Comparison of ENCODE assay signal across 9 cellular contexts in genomic region chr13:39656325-39656677, GRCh38. TPM values are rescaled to one million over a fixed set of nuclear protein-coding genes. Genes with fewer than 3 reads are reported as not detected.
DNase-seq lines count a peak whose midpoint lies in the region; ATAC-seq and TF ChIP-seq lines count a peak whose summit lies in the region.
"Had no signal": no experiment of that assay in that cellular context is flagged by ENCODE, and none has a peak within 500 bp of the region (broad histone marks: within the 10 kb centered on the region; RNA-seq: fewer than 3 reads in every experiment).

No MANE protein-coding gene starts in this region.

- H3K36me3 ChIP-seq in adrenal gland (replicated peaks in 1 of 2), result no peaks in the 10 kb centered on the region
- H3K36me3 ChIP-seq in liver (ENCODE audit: control insufficient read depth in 4 of 4, insufficient read depth in 3 of 4, low read depth in 1 of 4, low read length in 3 of 4), result peaks cover 0 to 5% (median 2%) of the 10 kb centered on the region in 4 donors
- peaks cover 0 to 12% (median 2%) of the 10 kb centered on the region in 4 donors for H3K36me3 ChIP-seq in upper lobe of left lung

- ATAC-seq in HG03378 (IDR thresholded peaks at IDR 0.05; ENCODE audit: unreplicated experiment), result peak; percentile 21
- no peak for ATAC-seq in upper lobe of left lung (ENCODE audit: low FRiP score in 2 of 2)
- no peak for ATAC-seq in GM18520 (IDR thresholded peaks at IDR 0.05; ENCODE audit: unreplicated experiment)

- intact Hi-C loops in adrenal gland (cut with DNase I), result no loop called here

- TF ChIP-seq EP300 in upper lobe of left lung (IDR thresholded peaks at IDR 0.05), result no peak

- no peak for TF ChIP-seq RAD21 in liver (IDR thresholded peaks at IDR 0.05)

- peak overlapping the region in 3 of 4 donors; percentile 82 to 97 (median 95) for H3K4me3 ChIP-seq in adrenal gland
- H3K4me3 ChIP-seq in liver (ENCODE audit: low read depth in 1 of 3, low read length in 3 of 3), result peak overlapping the region; percentile 36 to 90 (median 83)
- H3K4me3 ChIP-seq in upper lobe of left lung, result peak overlapping the region; percentile 68 to 99 (median 78)

- WGBS in adrenal gland, 4 donors, result 14 to 16% (median 16%) methylated on average over 7 of the region's 7 CpGs
- 14% methylated on average over 7 of the region's 7 CpGs for WGBS in liver
- WGBS in upper lobe of left lung, 2 donors, result 17 to 19% methylated on average over 7 of the region's 7 CpGs

- H3K27ac ChIP-seq in adrenal gland, result no peak overlapping the region
- H3K27ac ChIP-seq in liver (ENCODE audit: low read depth in 1 of 2, low read length in 2 of 2), result no peak overlapping the region
- peak overlapping the region in 3 of 4 donors; percentile 78 to 85 (median 84) for H3K27ac ChIP-seq in upper lobe of left lung
- H3K27ac ChIP-seq: 22Rv1 had no signal

- TF ChIP-seq POLR2A in adrenal gland (IDR thresholded peaks at IDR 0.05), result no peak
- TF ChIP-seq POLR2A in upper lobe of left lung (IDR thresholded peaks at IDR 0.05), result no peak

- H3K9ac ChIP-seq in liver (ENCODE audit: low read depth in 1 of 2, low read length in 2 of 2), result peak overlapping the region; percentile 4 to 62

- H3K9me3 ChIP-seq in adrenal gland (replicated peaks in 1 of 3) (no peaks in the 10 kb centered on the region), liver (ENCODE audit: control insufficient read depth in 4 of 4, low read length in 3 of 4) (no peaks in the 10 kb centered on the region), upper lobe of left lung (no peaks in the 10 kb centered on the region)

- H3K27me3 ChIP-seq in adrenal gland (no peaks in the 10 kb centered on the region), liver (ENCODE audit: control insufficient read depth in 4 of 4, insufficient read depth in 4 of 4, low read length in 3 of 4) (no peaks in the 10 kb centered on the region), upper lobe of left lung (no peaks in the 10 kb centered on the region)

- TF ChIP-seq CTCF in adrenal gland (IDR thresholded peaks at IDR 0.05) (no peak), liver (IDR thresholded peaks at IDR 0.05; ENCODE audit: low read depth, low read length, missing input control) (no peak), upper lobe of left lung (IDR thresholded peaks at IDR 0.05) (no peak)

- DNase-seq in DMS 273 (lab: John Stamatoyannopoulos, UW; ENCODE audit: unreplicated experiment) (peak; percentile 42), DMS 273 treated with DMSO at 0.1 percent for 48 hours (lab: John Stamatoyannopoulos, UW) (no peak), adrenal gland (no peak), upper lobe of left lung (no peak), SIG-M5 (lab: John Stamatoyannopoulos, UW) (no peak)

- H3K4me1 ChIP-seq in adrenal gland (replicated peaks in 1 of 2) (peaks cover 7 to 12% of the 10 kb centered on the region in 2 donors), liver (ENCODE audit: control insufficient read depth in 4 of 4, insufficient read depth in 4 of 4, low read length in 3 of 4) (peaks cover 0 to 10% (median 4%) of the 10 kb centered on the region in 4 donors), upper lobe of left lung (peaks cover 0 to 18% (median 5%) of the 10 kb centered on the region in 4 donors)

TF ChIP-seq in liver, 16 proteins besides CTCF, POLR2A, EP300 and RAD21:
- TF ChIP-seq ZBTB33 (IDR thresholded peaks at IDR 0.05) (no peak), HNF4A (conservative IDR thresholded peaks at IDR 0.05) (no peak), TAF1 (conservative IDR thresholded peaks at IDR 0.05) (no peak), GABPA (IDR thresholded peaks at IDR 0.05 in 1 of 2, conservative IDR thresholded peaks at IDR 0.05 in 1 of 2) (no peak), FOXA1 (IDR thresholded peaks at IDR 0.05) (no peak), SP1 (IDR thresholded peaks at IDR 0.05) (no peak), YY1 (IDR thresholded peaks at IDR 0.05) (no peak), FOXA2 (IDR thresholded peaks at IDR 0.05) (no peak), ATF3 (IDR thresholded peaks at IDR 0.05) (no peak), NR2F2 (IDR thresholded peaks at IDR 0.05) (no peak), RXRA (IDR thresholded peaks at IDR 0.05) (no peak), MAX (IDR thresholded peaks at IDR 0.05) (no peak), JUND (IDR thresholded peaks at IDR 0.05) (no peak), EGR1 (IDR thresholded peaks at IDR 0.05; ENCODE audit: low read depth in 2 of 2) (no peak), HNF4G (IDR thresholded peaks at IDR 0.05) (no peak), REST (IDR thresholded peaks at IDR 0.05) (no peak)

RNA-seq across cellular contexts. Expression of gene COG6, which starts 0.8 kb away (rescaled TPM):
- total RNA-seq in adrenal gland (10 to 100 TPM; 13.8 to 53.5 (median 36.3) TPM), liver (10 to 100 TPM; 10.4 to 10.7 TPM), upper lobe of left lung (10 to 100 TPM; 10.3 to 37.5 (median 17.2) TPM)
- polyA plus RNA-seq in adrenal gland (10 to 100 TPM in 1 of 3 donors, 1 to 10 TPM in 2; 7.2 to 23.7 (median 8.1) TPM), liver (1 to 10 TPM; 4.5 to 5.5 TPM)

RNA-seq across cellular contexts. Expression of gene LHFPL6, which starts 53.3 kb away (rescaled TPM):
- 100 to 1,000 TPM in 1 of 8 donors, 10 to 100 TPM in 7; 28.9 to 113 (median 55.7) TPM for total RNA-seq in adrenal gland
- 10 to 100 TPM; 28.9 to 51.2 (median 41.4) TPM for polyA plus RNA-seq in adrenal gland
- 1 to 10 TPM; 2.6 to 8.3 TPM for total RNA-seq in liver
- 1 to 10 TPM; 5.4 to 5.5 TPM for polyA plus RNA-seq in liver
- 100 to 1,000 TPM in 1 of 6 donors, 10 to 100 TPM in 5; 22.2 to 113 (median 51.8) TPM for total RNA-seq in upper lobe of left lung

Comparison
In these comparisons a context has a peak if more than half of its experiments do, and no peak if none do; other contexts are left out.
1. H3K27ac ChIP-seq: peak in upper lobe of left lung (3 of 4); none in adrenal gland (0 of 5) and liver (0 of 2).
2. Peak in every context shown above with its lines, with median percentiles within 50 percentile points of each other: H3K4me3 ChIP-seq.